8 cellular contexts compared by ENCODE assay signal in the genomic region with DNA sequence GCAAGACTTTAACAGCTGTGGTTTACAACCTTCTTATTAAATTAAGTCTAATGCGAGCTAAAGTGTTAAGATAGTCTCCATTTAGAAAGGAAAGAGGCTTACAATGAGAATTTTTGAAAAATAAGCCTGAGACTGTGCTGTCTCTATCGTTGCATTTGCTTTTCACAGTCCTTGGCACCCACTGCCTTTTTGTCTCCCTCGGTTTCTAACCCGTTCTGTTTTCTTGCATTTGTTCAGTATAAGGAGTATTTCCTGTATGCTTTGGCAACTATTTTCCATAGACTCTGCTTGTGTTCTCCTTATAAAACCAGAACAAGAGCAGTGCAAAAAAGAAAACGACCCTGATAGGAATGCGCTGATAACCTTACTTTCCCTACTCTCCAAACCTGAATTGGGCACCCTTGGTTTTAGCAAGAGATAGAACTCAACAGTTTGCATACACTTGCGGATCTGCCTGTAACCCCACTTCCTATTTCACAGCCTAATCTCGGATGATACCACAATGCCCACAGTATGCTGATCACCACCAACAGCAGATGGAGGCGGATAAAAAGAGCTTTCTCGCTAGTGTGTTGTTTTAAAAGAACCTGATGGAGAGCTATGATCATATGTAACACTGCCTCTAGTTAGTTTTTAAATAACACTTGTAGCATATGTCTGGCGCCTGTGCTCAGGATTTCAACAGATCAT. TPM values are rescaled to one million over a fixed set of nuclear protein-coding genes. Genes with fewer than 3 reads are reported as not detected.
DNase-seq lines count a peak whose midpoint lies in the region; ATAC-seq and TF ChIP-seq lines count a peak whose summit lies in the region.

No MANE protein-coding gene starts in this region.

- no peak for TF ChIP-seq EP300 in neural cell (conservative IDR thresholded peaks at IDR 0.05; ENCODE audit: poor library complexity, severe bottlenecking)

- peak overlapping the region; percentile 85 for H3K9ac ChIP-seq in neural cell (ENCODE audit: low read length)

- H3K4me3 ChIP-seq in SJSA1 (peak overlapping the region; percentile 100), neural cell (ENCODE audit: low read length) (peak overlapping the region; percentile 95)

- DNase-seq in NCI-H82 (lab: John Stamatoyannopoulos, UW): peak; percentile 51
- no peak for DNase-seq in NCI-H82 treated with DMSO at 0.1 percent for 48 hours (lab: John Stamatoyannopoulos, UW; ENCODE audit: unreplicated experiment)
- peak in 1 of 2 experiments; percentile 32 for DNase-seq in SJSA1 (ENCODE audit: low read depth in 1 of 2, low spot score in 2 of 2)
- DNase-seq in effector CD4-positive, alpha-beta T cell: peak; percentile 12
- DNase-seq in D341Med (ENCODE audit: low spot score): no peak

- ATAC-seq in HG02588 (IDR thresholded peaks at IDR 0.05; ENCODE audit: unreplicated experiment): peak; percentile 26
- ATAC-seq in HG02970 (IDR thresholded peaks at IDR 0.05; ENCODE audit: low FRiP score, unreplicated experiment): no peak

- H3K9me2 ChIP-seq in neural cell (ENCODE audit: insufficient read depth, low read length): no peaks in the 10 kb centered on the region

- peaks cover 19% of the 10 kb centered on the region for H3K4me1 ChIP-seq in SJSA1 (replicated peaks)

- no peak for TF ChIP-seq CTCF in neural cell (IDR thresholded peaks at IDR 0.05; ENCODE audit: poor library complexity, severe bottlenecking)

- peaks cover 27% of the 10 kb centered on the region for H3K79me2 ChIP-seq in neural cell (replicated peaks; ENCODE audit: insufficient read depth, low read length)

- H3K4me2 ChIP-seq in neural cell (ENCODE audit: low read length): peak overlapping the region; percentile 92

- H4K20me1 ChIP-seq in neural cell (ENCODE audit: insufficient read depth): no peaks in the 10 kb centered on the region

- H3K36me3 ChIP-seq in SJSA1 (peaks cover 7% of the 10 kb centered on the region), neural cell (ENCODE audit: insufficient read depth, low read length) (no peaks in the 10 kb centered on the region)

- no peak overlapping the region for H2AFZ ChIP-seq in neural cell (ENCODE audit: low read depth, low read length)

- H3K27me3 ChIP-seq in SJSA1 (replicated peaks): no peaks in the 10 kb centered on the region
- no peaks in the 10 kb centered on the region for H3K27me3 ChIP-seq in neural cell (ENCODE audit: insufficient read depth, low read depth, low read length)

- H3K27ac ChIP-seq in SJSA1 (peak overlapping the region; percentile 75), neural cell (ENCODE audit: low read length) (no peak overlapping the region)

- H3F3A ChIP-seq in neural cell (ENCODE audit: insufficient read depth, low read length, poor library complexity, severe bottlenecking): no peaks in the 10 kb centered on the region

- no peak for TF ChIP-seq RAD21 in neural cell (conservative IDR thresholded peaks at IDR 0.05)

- H3K9me3 ChIP-seq in SJSA1 (replicated peaks) (peaks cover 2% of the 10 kb centered on the region; the same call in 1 of the 2 replicates), neural cell (ENCODE audit: low read length) (no peaks in the 10 kb centered on the region)

TF ChIP-seq in neural cell, 6 proteins besides CTCF, POLR2A, EP300 and RAD21:
- TF ChIP-seq SMC3 (conservative IDR thresholded peaks at IDR 0.05; ENCODE audit: poor library complexity) (no peak), TAF1 (IDR thresholded peaks at IDR 0.05; ENCODE audit: low read depth) (no peak), POLR2AphosphoS5 (IDR thresholded peaks at IDR 0.05) (no peak), EZH2 (IDR thresholded peaks at IDR 0.05; ENCODE audit: borderline replicate concordance, insufficient read depth, low read length, poor library complexity, severe bottlenecking) (no peak), MXI1 (conservative IDR thresholded peaks at IDR 0.05; ENCODE audit: poor library complexity, severe bottlenecking) (no peak)
- TF ChIP-seq, protein P1, sequence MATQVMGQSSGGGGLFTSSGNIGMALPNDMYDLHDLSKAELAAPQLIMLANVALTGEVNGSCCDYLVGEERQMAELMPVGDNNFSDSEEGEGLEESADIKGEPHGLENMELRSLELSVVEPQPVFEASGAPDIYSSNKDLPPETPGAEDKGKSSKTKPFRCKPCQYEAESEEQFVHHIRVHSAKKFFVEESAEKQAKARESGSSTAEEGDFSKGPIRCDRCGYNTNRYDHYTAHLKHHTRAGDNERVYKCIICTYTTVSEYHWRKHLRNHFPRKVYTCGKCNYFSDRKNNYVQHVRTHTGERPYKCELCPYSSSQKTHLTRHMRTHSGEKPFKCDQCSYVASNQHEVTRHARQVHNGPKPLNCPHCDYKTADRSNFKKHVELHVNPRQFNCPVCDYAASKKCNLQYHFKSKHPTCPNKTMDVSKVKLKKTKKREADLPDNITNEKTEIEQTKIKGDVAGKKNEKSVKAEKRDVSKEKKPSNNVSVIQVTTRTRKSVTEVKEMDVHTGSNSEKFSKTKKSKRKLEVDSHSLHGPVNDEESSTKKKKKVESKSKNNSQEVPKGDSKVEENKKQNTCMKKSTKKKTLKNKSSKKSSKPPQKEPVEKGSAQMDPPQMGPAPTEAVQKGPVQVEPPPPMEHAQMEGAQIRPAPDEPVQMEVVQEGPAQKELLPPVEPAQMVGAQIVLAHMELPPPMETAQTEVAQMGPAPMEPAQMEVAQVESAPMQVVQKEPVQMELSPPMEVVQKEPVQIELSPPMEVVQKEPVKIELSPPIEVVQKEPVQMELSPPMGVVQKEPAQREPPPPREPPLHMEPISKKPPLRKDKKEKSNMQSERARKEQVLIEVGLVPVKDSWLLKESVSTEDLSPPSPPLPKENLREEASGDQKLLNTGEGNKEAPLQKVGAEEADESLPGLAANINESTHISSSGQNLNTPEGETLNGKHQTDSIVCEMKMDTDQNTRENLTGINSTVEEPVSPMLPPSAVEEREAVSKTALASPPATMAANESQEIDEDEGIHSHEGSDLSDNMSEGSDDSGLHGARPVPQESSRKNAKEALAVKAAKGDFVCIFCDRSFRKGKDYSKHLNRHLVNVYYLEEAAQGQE (IDR thresholded peaks at IDR 0.05; ENCODE audit: borderline replicate concordance): no peak

RNA-seq across cellular contexts. Expression of gene ARHGAP12, which starts 1.5 kb away (rescaled TPM):
- 15.8 and 25.8 TPM in 2 replicates for total RNA-seq in SJSA1 (2014; rRNA removed; shearing (Covaris generic))
- polyA plus RNA-seq in neural cell: 52.6 and 62.6 TPM in 2 replicates
- polyA minus RNA-seq in neural cell: 129 and 135 TPM in 2 replicates

Comparison
In these comparisons a context has a peak if more than half of its experiments do, and no peak if none do; other contexts are left out.
1. DNase-seq: peak in NCI-H82 (single experiment) and effector CD4-positive, alpha-beta T cell (single experiment); none in NCI-H82 treated with DMSO at 0.1 percent for 48 hours (single experiment) and D341Med (single experiment).